25 cellular contexts compared by ENCODE assay signal in genomic region chr5:112635276-112635675, GRCh38.
DNase-seq lines count a peak whose midpoint lies in the region; ATAC-seq and TF ChIP-seq lines count a peak whose summit lies in the region.
"Had no signal": no experiment of that assay in that cellular context is flagged by ENCODE, and none has a peak within 500 bp of the region (broad histone marks: within the 10 kb centered on the region; RNA-seq: fewer than 3 reads in every experiment).

No MANE protein-coding gene starts in this region.

- peak overlapping the region; percentile 15; the same call in 1 of the 2 replicates for H3K27ac ChIP-seq in SJCRH30
- peak overlapping the region; percentile 64 for H3K27ac ChIP-seq in hepatocyte
- H3K27ac ChIP-seq: HL-60, KMS-11, uterus, VCaP had no signal

- no peak overlapping the region for H3K4me2 ChIP-seq in hepatocyte
- H3K4me2 ChIP-seq: KMS-11 had no signal

- H3K36me3 ChIP-seq in SJCRH30, result no peaks in the 10 kb centered on the region
- no peaks in the 10 kb centered on the region for H3K36me3 ChIP-seq in hepatocyte (replicated peaks; ENCODE audit: insufficient read depth, low read depth)
- H3K36me3 ChIP-seq: thyroid gland, uterus had no signal

- H3K4me3 ChIP-seq in SJCRH30 (no peak overlapping the region), hepatocyte (no peak overlapping the region)
- H3K4me3 ChIP-seq: body of pancreas, thyroid gland, uterus had no signal

- TF ChIP-seq CTCF in hepatocyte (IDR thresholded peaks at IDR 0.05; ENCODE audit: poor library complexity), result no peak

- H3K9me3 ChIP-seq in SJCRH30 (replicated peaks) (peaks cover 8% of the 10 kb centered on the region; the same call in 1 of the 2 replicates), hepatocyte (ENCODE audit: low read depth) (no peaks in the 10 kb centered on the region)
- H3K9me3 ChIP-seq: body of pancreas, thyroid gland, uterus had no signal

- H4K20me1 ChIP-seq in hepatocyte (ENCODE audit: insufficient read depth, poor library complexity, severe bottlenecking), result no peaks in the 10 kb centered on the region

- H3K27me3 Mint-ChIP-seq in activated T-cell treated with anti-CD3 and anti-CD28 coated beads, Interleukin-2, amount 50 U/mL, for 24 hours, result peaks cover 16% of the 10 kb centered on the region
- peaks cover 27% of the 10 kb centered on the region for H3K27me3 Mint-ChIP-seq in activated T-helper 17 cell treated with anti-CD3 and anti-CD28 coated beads, Interleukin-2, amount 50 U/mL, for 72 hours

- no peak overlapping the region for H3K27ac Mint-ChIP-seq in activated T-cell treated with anti-CD3 and anti-CD28 coated beads, Interleukin-2, amount 50 U/mL, for 24 hours
- H3K27ac Mint-ChIP-seq in activated T-helper 17 cell treated with anti-CD3 and anti-CD28 coated beads, Interleukin-2, amount 50 U/mL, for 72 hours, result no peak overlapping the region
- H3K27ac Mint-ChIP-seq: activated CD4-positive, alpha-beta T cell treated with anti-CD3 and anti-CD28 coated beads for 36 hours; activated CD8-positive, alpha-beta T cell treated with anti-CD3 and anti-CD28 coated beads for 36 hours; activated T-helper 2 cell treated with anti-CD3 and anti-CD28 coated beads, Interferon-gamma antibody, Interleukin-2, Interleukin-4, amounts not matched to agents 10 μg/mL and 5 μg/mL and 100 μg/mL, durations not matched to agents 14 hours and 24 hours and 36 hours; CD4-positive, alpha-beta T cell had no signal

- WGBS in hepatocyte (ENCODE audit: low lambda C conversion rate, missing lambda C conversion rate), result 85% methylated on average over 3 of the region's 3 CpGs

- H3K36me3 Mint-ChIP-seq in activated T-cell treated with anti-CD3 and anti-CD28 coated beads, Interleukin-2, amount 50 U/mL, for 24 hours (ENCODE audit: low read depth), result no peaks in the 10 kb centered on the region
- H3K36me3 Mint-ChIP-seq in activated T-helper 17 cell treated with anti-CD3 and anti-CD28 coated beads, Interleukin-2, amount 50 U/mL, for 72 hours (ENCODE audit: low read depth), result no peaks in the 10 kb centered on the region

- H3K9me3 Mint-ChIP-seq in activated T-cell treated with anti-CD3 and anti-CD28 coated beads, Interleukin-2, amount 50 U/mL, for 24 hours, result peaks cover 14% of the 10 kb centered on the region
- no peaks in the 10 kb centered on the region for H3K9me3 Mint-ChIP-seq in activated T-helper 17 cell treated with anti-CD3 and anti-CD28 coated beads, Interleukin-2, amount 50 U/mL, for 72 hours
- H3K9me3 Mint-ChIP-seq: activated CD8-positive, alpha-beta T cell treated with anti-CD3 and anti-CD28 coated beads for 36 hours had no signal

- H2AFZ ChIP-seq in hepatocyte, result no peak overlapping the region

- no peaks in the 10 kb centered on the region for H3K79me2 ChIP-seq in hepatocyte

- H3K27me3 ChIP-seq in SJCRH30, result no peaks in the 10 kb centered on the region
- H3K27me3 ChIP-seq in hepatocyte, result no peaks in the 10 kb centered on the region
- H3K27me3 ChIP-seq: body of pancreas, thyroid gland, uterus had no signal

- DNase-seq in left cardiac atrium, result peak; percentile 33
- DNase-seq in cardiac septum (ENCODE audit: low spot score), result no peak
- DNase-seq in SJCRH30, result peak in 1 of 2 experiments; percentile 14
- no peak for DNase-seq in hepatocyte (ENCODE audit: low spot score)
- DNase-seq in NCI-H774 (lab: John Stamatoyannopoulos, UW), result no peak
- DNase-seq in activated T-cell treated with anti-CD3 and anti-CD28 coated beads, Interleukin-2, amount 50 U/mL, for 24 hours, result no peak
- DNase-seq: activated CD4-positive, alpha-beta T cell treated with anti-CD3 and anti-CD28 coated beads for 36 hours; activated CD8-positive, alpha-beta memory T cell treated with anti-CD3 and anti-CD28 coated beads, Interleukin-2, amount 50 U/mL, for 48 hours; activated CD8-positive, alpha-beta T cell treated with anti-CD3 and anti-CD28 coated beads for 36 hours; activated naive CD4-positive, alpha-beta T cell treated with anti-CD3 and anti-CD28 coated beads, Interleukin-2, amount 50 U/mL, for 16 hours; body of pancreas; CD4-positive, alpha-beta T cell; GOT3; hypothalamus; NCI-H2107; nucleus accumbens; stimulated activated CD4-positive, alpha-beta T cell treated with anti-CD3 and anti-CD28 coated beads, Interleukin-4, amount 100 ng/mL, for 24 hours; thyroid gland; uterus had no signal

- no peak overlapping the region for H3K4me3 Mint-ChIP-seq in activated T-cell treated with anti-CD3 and anti-CD28 coated beads, Interleukin-2, amount 50 U/mL, for 24 hours
- no peak overlapping the region for H3K4me3 Mint-ChIP-seq in activated T-helper 17 cell treated with anti-CD3 and anti-CD28 coated beads, Interleukin-2, amount 50 U/mL, for 72 hours
- H3K4me3 Mint-ChIP-seq: activated CD4-positive, alpha-beta T cell treated with anti-CD3 and anti-CD28 coated beads for 36 hours; activated CD8-positive, alpha-beta T cell treated with anti-CD3 and anti-CD28 coated beads for 36 hours; CD4-positive, alpha-beta T cell had no signal

- ATAC-seq in left cardiac atrium, result peak in 1 of 2 donors; percentile 36
- ATAC-seq in HG02852 (IDR thresholded peaks at IDR 0.05; ENCODE audit: unreplicated experiment), result no peak
- ATAC-seq in activated T-helper 17 cell treated with anti-CD3 and anti-CD28 coated beads, Interleukin-2, amount 50 U/mL, for 72 hours (replicated peaks), result no peak
- ATAC-seq: activated CD4-positive, alpha-beta T cell treated with anti-CD3 and anti-CD28 coated beads for 36 hours; activated CD8-positive, alpha-beta T cell treated with anti-CD3 and anti-CD28 coated beads for 36 hours had no signal

- intact Hi-C loops in left cardiac atrium (cut with DNase I) (no loop called here), cardiac septum (cut with DNase I) (no loop called here)

- no peaks in the 10 kb centered on the region for H3K4me1 Mint-ChIP-seq in activated T-cell treated with anti-CD3 and anti-CD28 coated beads, Interleukin-2, amount 50 U/mL, for 24 hours (ENCODE audit: low read depth)
- no peaks in the 10 kb centered on the region for H3K4me1 Mint-ChIP-seq in activated T-helper 17 cell treated with anti-CD3 and anti-CD28 coated beads, Interleukin-2, amount 50 U/mL, for 72 hours
- H3K4me1 Mint-ChIP-seq: activated CD4-positive, alpha-beta T cell treated with anti-CD3 and anti-CD28 coated beads for 36 hours had no signal

- H3K4me1 ChIP-seq in SJCRH30 (peaks cover 31% of the 10 kb centered on the region), hepatocyte (ENCODE audit: insufficient read depth) (peaks cover 31% of the 10 kb centered on the region)
- H3K4me1 ChIP-seq: uterus had no signal

- no peaks in the 10 kb centered on the region for H3K9me2 ChIP-seq in hepatocyte (replicated peaks; ENCODE audit: insufficient read depth)
